ENCODE assay signal across 1 cellular context in genomic region chr1:212696721-212697331, GRCh38.
TF ChIP-seq lines count a peak whose summit lies in the region.

No MANE protein-coding gene starts in this region.

TF ChIP-seq in GM23338, 12 proteins besides CTCF, POLR2A, EP300 and RAD21:
- TF ChIP-seq ZNF462 (CRISPR knock-in tag; IDR thresholded peaks at IDR 0.05) (no peak), STAT1 (IDR thresholded peaks at IDR 0.05; ENCODE audit: unreplicated experiment) (no peak), ETS1 (IDR thresholded peaks at IDR 0.05) (no peak), NANOG (IDR thresholded peaks at IDR 0.05; ENCODE audit: borderline replicate concordance) (no peak), ZNF331 (CRISPR knock-in tag; IDR thresholded peaks at IDR 0.05; ENCODE audit: low read depth) (no peak), REST (IDR thresholded peaks at IDR 0.05; ENCODE audit: unreplicated experiment) (no peak), ZNF114 (CRISPR knock-in tag; IDR thresholded peaks at IDR 0.05) (no peak), CREB1 (CRISPR knock-in tag; IDR thresholded peaks at IDR 0.05; ENCODE audit: low read depth) (no peak), EZH2 (IDR thresholded peaks at IDR 0.05; ENCODE audit: low read depth, unreplicated experiment) (no peak), JUNB (IDR thresholded peaks at IDR 0.05; ENCODE audit: unreplicated experiment) (no peak), POLR2AphosphoS5 (IDR thresholded peaks at IDR 0.05; ENCODE audit: low read depth) (no peak), EZH2phosphoT487 (IDR thresholded peaks at IDR 0.05; ENCODE audit: unreplicated experiment) (no peak)
